Comparison of ENCODE assay signal across 1 cellular context in genomic region chr1:236063919-236064673, GRCh38.
TF ChIP-seq lines count a peak whose summit lies in the region.

No MANE protein-coding gene starts in this region.

TF ChIP-seq in GM23338, 12 proteins besides CTCF, POLR2A, EP300 and RAD21 (continued from another document):
- TF ChIP-seq STAT1 (IDR thresholded peaks at IDR 0.05; ENCODE audit: unreplicated experiment) (no peak), ETS1 (IDR thresholded peaks at IDR 0.05) (no peak), EZH2phosphoT487 (IDR thresholded peaks at IDR 0.05; ENCODE audit: unreplicated experiment) (no peak), ZNF114 (CRISPR knock-in tag; IDR thresholded peaks at IDR 0.05) (no peak), EZH2 (IDR thresholded peaks at IDR 0.05; ENCODE audit: low read depth, unreplicated experiment) (no peak), ZNF331 (CRISPR knock-in tag; IDR thresholded peaks at IDR 0.05; ENCODE audit: low read depth) (no peak), NANOG (IDR thresholded peaks at IDR 0.05; ENCODE audit: borderline replicate concordance) (no peak), JUNB (IDR thresholded peaks at IDR 0.05; ENCODE audit: unreplicated experiment) (no peak)
